Comparison of ENCODE assay signal across 10 cellular contexts in genomic region chr9:130010151-130010988, GRCh38. TPM values are rescaled to one million over a fixed set of nuclear protein-coding genes. Genes with fewer than 3 reads are reported as not detected.
DNase-seq lines count a peak whose midpoint lies in the region; ATAC-seq and TF ChIP-seq lines count a peak whose summit lies in the region.
"Had no signal": no experiment of that assay in that cellular context is flagged by ENCODE, and none has a peak within 500 bp of the region (broad histone marks: within the 10 kb centered on the region; RNA-seq: fewer than 3 reads in every experiment).

No MANE protein-coding gene starts in this region.

- H2BK12ac ChIP-seq in neuronal stem cell (ENCODE audit: low read length) = no peak overlapping the region

- no peak overlapping the region for H2BK15ac ChIP-seq in neuronal stem cell (ENCODE audit: low read length)

- peaks cover 0 to 38% (median 3%) of the 10 kb centered on the region in 4 donors for H3K4me1 ChIP-seq in transverse colon
- H3K4me1 ChIP-seq in neuronal stem cell (ENCODE audit: control insufficient read depth in 2 of 2, insufficient read depth in 1 of 2, low read depth in 1 of 2, low read length in 2 of 2) = no peaks in the 10 kb centered on the region
- H3K4me1 ChIP-seq: body of pancreas had no signal

- H3K27ac ChIP-seq in transverse colon (peak overlapping the region; percentile 15 to 59 (median 43)), neuronal stem cell (replicated peaks; ENCODE audit: low read length) (no peak overlapping the region)

- ATAC-seq in GM19023 (IDR thresholded peaks at IDR 0.05; ENCODE audit: unreplicated experiment) = no peak
- ATAC-seq: body of pancreas, HepG2 had no signal

- no peak for TF ChIP-seq CTCF in transverse colon (IDR thresholded peaks at IDR 0.05)

- no peak overlapping the region for H3K4me3 Mint-ChIP-seq in dendritic cell treated with granulocyte-macrophage colony-stimulating factor and Interleukin-4, amounts not matched to agents 40 ng/mL and 50 ng/mL, for 4 days

- no peaks in the 10 kb centered on the region for H3K36me3 ChIP-seq in transverse colon
- H3K36me3 ChIP-seq in neuronal stem cell (replicated peaks in 1 of 2; ENCODE audit: control insufficient read depth in 2 of 2, insufficient read depth in 2 of 2, low read length in 2 of 2) = peaks cover 0 to 2% of the 10 kb centered on the region in 2 donors

- in situ Hi-C loops in transverse colon (cut with MboI; ENCODE audit: low pct_ligation_motif_present in 1 of 4, low pct_unique_long_range_greater_than_20kb in 1 of 4, low sequenced_read_pairs in 3 of 4) = no loop called here

- H2BK5ac ChIP-seq in neuronal stem cell (ENCODE audit: low read length) = no peak overlapping the region

- no peak for TF ChIP-seq POLR2A in transverse colon (IDR thresholded peaks at IDR 0.05)

- intact Hi-C loops in dendritic cell treated with granulocyte-macrophage colony-stimulating factor and Interleukin-4, amounts not matched to agents 40 ng/mL and 50 ng/mL, for 4 days (cut with micrococcal nuclease) = no loop called here
- intact Hi-C loops in transverse colon (cut with DNase I; ENCODE audit: low total_unique reads) = no loop called here

- H3K4me2 ChIP-seq in neuronal stem cell (ENCODE audit: insufficient read depth, low read length, poor library complexity, severe bottlenecking) = no peak overlapping the region

- no peak overlapping the region for H3K23ac ChIP-seq in neuronal stem cell (ENCODE audit: low read depth, low read length, poor library complexity)

- no peak overlapping the region for H2AK5ac ChIP-seq in neuronal stem cell (ENCODE audit: low read depth, low read length)

- peaks cover 46% of the 10 kb centered on the region for H3K4me1 Mint-ChIP-seq in dendritic cell treated with granulocyte-macrophage colony-stimulating factor and Interleukin-4, amounts not matched to agents 40 ng/mL and 50 ng/mL, for 4 days (ENCODE audit: low read depth)

- no peaks in the 10 kb centered on the region for H3K27me3 Mint-ChIP-seq in dendritic cell treated with granulocyte-macrophage colony-stimulating factor and Interleukin-4, amounts not matched to agents 40 ng/mL and 50 ng/mL, for 4 days

- no peak overlapping the region for H2BK120ac ChIP-seq in neuronal stem cell (ENCODE audit: low read depth, low read length)

- WGBS in transverse colon (ENCODE audit: low coverage in 1 of 2), 2 donors = 63 to 65% methylated on average over 3 to 5 of the region's 5 CpGs
- no CpG with 5 or more reads among the region's 5 CpGs for WGBS in neuronal stem cell (ENCODE audit: extremely low coverage in 2 of 2, insufficient read length in 2 of 2, insufficient replicate concordance in 1 of 2), 2 donors

- H3K27me3 ChIP-seq in transverse colon (no peaks in the 10 kb centered on the region), neuronal stem cell (ENCODE audit: control insufficient read depth in 3 of 3, insufficient read depth in 3 of 3, low read depth in 1 of 3, low read length in 3 of 3) (no peaks in the 10 kb centered on the region)
- H3K27me3 ChIP-seq: body of pancreas had no signal

- H3K79me1 ChIP-seq in neuronal stem cell (ENCODE audit: low read depth, low read length) = no peaks in the 10 kb centered on the region

- no peak overlapping the region for H3K18ac ChIP-seq in neuronal stem cell (ENCODE audit: low read length)

- H3K9me3 ChIP-seq in transverse colon (no peaks in the 10 kb centered on the region), neuronal stem cell (replicated peaks in 1 of 2; ENCODE audit: control insufficient read depth in 2 of 2, insufficient read depth in 1 of 2, low read depth in 1 of 2, low read length in 2 of 2) (peaks cover 0 to 2% of the 10 kb centered on the region in 2 donors)
- H3K9me3 ChIP-seq: body of pancreas had no signal

- H2AFZ ChIP-seq in neuronal stem cell (ENCODE audit: low read length) = no peak overlapping the region

- H3K9ac ChIP-seq in neuronal stem cell (ENCODE audit: low read depth, low read length, poor library complexity) = no peak overlapping the region

- H3K36me3 Mint-ChIP-seq in dendritic cell treated with granulocyte-macrophage colony-stimulating factor and Interleukin-4, amounts not matched to agents 40 ng/mL and 50 ng/mL, for 4 days (ENCODE audit: low read depth) = peaks cover 28% of the 10 kb centered on the region

- H3K27ac Mint-ChIP-seq in dendritic cell treated with granulocyte-macrophage colony-stimulating factor and Interleukin-4, amounts not matched to agents 40 ng/mL and 50 ng/mL, for 4 days = peak overlapping the region; percentile 43

- no peak overlapping the region for H3K4ac ChIP-seq in neuronal stem cell (ENCODE audit: low read length)

- H4K91ac ChIP-seq in neuronal stem cell (ENCODE audit: low read depth, low read length, poor library complexity) = no peak overlapping the region

- H3K4me3 ChIP-seq in transverse colon (no peak overlapping the region), neuronal stem cell (ENCODE audit: low read length in 2 of 2) (no peak overlapping the region)
- H3K4me3 ChIP-seq: body of pancreas had no signal

- DNase-seq in stimulated activated CD4-positive, alpha-beta T cell treated with anti-CD3 and anti-CD28 coated beads, Interleukin-15, amount 100 ng/mL, for 24 hours = peak; percentile 40
- DNase-seq in stimulated activated CD4-positive, alpha-beta T cell treated with anti-CD3 and anti-CD28 coated beads, Interleukin-1b, Interleukin-23, amount 100 ng/mL, for 48 hours = no peak
- DNase-seq in T-helper 1 cell (peak; percentile 43 to 66 (median 53)), transverse colon (peak; percentile 11), neuronal stem cell (ENCODE audit: low spot score) (no peak), RKO (ENCODE audit: low spot score) (no peak)
- DNase-seq: body of pancreas had no signal

- TF ChIP-seq EP300 in transverse colon (IDR thresholded peaks at IDR 0.05; ENCODE audit: low read depth) = no peak

- no peak overlapping the region for H3K14ac ChIP-seq in neuronal stem cell (ENCODE audit: low read length)

- H4K8ac ChIP-seq in neuronal stem cell (ENCODE audit: low read depth, low read length) = no peak overlapping the region

- H3K9me3 Mint-ChIP-seq in dendritic cell treated with granulocyte-macrophage colony-stimulating factor and Interleukin-4, amounts not matched to agents 40 ng/mL and 50 ng/mL, for 4 days = no peaks in the 10 kb centered on the region

RNA-seq across cellular contexts. Expression of gene FNBP1, which starts 32.6 kb away (rescaled TPM):
- 100 to 1,000 TPM in 1 of 4 donors, 10 to 100 TPM in 3; 38.5 to 114 (median 62.9) TPM for total RNA-seq in transverse colon
- polyA plus RNA-seq in neuronal stem cell (2013, experiment 1 of 2) = 33.7 TPM
- polyA plus RNA-seq in neuronal stem cell (2013, experiment 2 of 2) = 34.7 TPM

RNA-seq across cellular contexts. Expression of gene GPR107, which starts 43.3 kb away (rescaled TPM):
- 10 to 100 TPM; 25.7 to 33.7 (median 32.7) TPM for total RNA-seq in transverse colon
- polyA plus RNA-seq in neuronal stem cell (2013, experiment 1 of 2) = 24.1 TPM
- polyA plus RNA-seq in neuronal stem cell (2013, experiment 2 of 2) = 24.2 TPM

Comparison
In these comparisons a context has a peak if more than half of its experiments do, and no peak if none do; other contexts are left out.
1. DNase-seq: peak in stimulated activated CD4-positive, alpha-beta T cell treated with anti-CD3 and anti-CD28 coated beads, Interleukin-15, amount 100 ng/mL, for 24 hours (single experiment), T-helper 1 cell (5 of 5) and transverse colon (single experiment); none in stimulated activated CD4-positive, alpha-beta T cell treated with anti-CD3 and anti-CD28 coated beads, Interleukin-1b, Interleukin-23, amount 100 ng/mL, for 48 hours (single experiment), neuronal stem cell (single experiment) and RKO (single experiment).